ENCODE assay signal across 8 cellular contexts in genomic region chr10:35336921-35337741, GRCh38. TPM values are rescaled to one million over a fixed set of nuclear protein-coding genes. Genes with fewer than 3 reads are reported as not detected.
A peak's percentile ranks its signal among the peaks of the same experiment; 100 is the strongest.
DNase-seq lines count a peak whose midpoint lies in the region; ATAC-seq and TF ChIP-seq lines count a peak whose summit lies in the region.

No MANE protein-coding gene starts in this region.

- H3K27ac ChIP-seq in PC-3 (ENCODE audit: low read length) = peak overlapping the region; percentile 1; the same call in 1 of the 2 replicates
- H3K27ac ChIP-seq in left ventricle myocardium inferior (replicated peaks) = peak overlapping the region; percentile 94
- H3K27ac ChIP-seq in psoas muscle = peak overlapping the region; percentile 79

- intact Hi-C loops in PC-3 (cut with micrococcal nuclease) (loop anchor here (1.0 to 5.0 kb wide), 4 partner anchors 35 to 116 kb away; no protein-coding TSS in a partner anchor), left ventricle myocardium inferior (cut with micrococcal nuclease) (loop anchor here (10.0 kb wide), 1 partner anchor 228 kb away; no protein-coding TSS in a partner anchor), psoas muscle (cut with DNase I) (loop anchor here in 1 of 2 donors (5.0 kb wide), 3 partner anchors 40 to 230 kb away; no protein-coding TSS in a partner anchor)

- DNase-seq in GM10266 (ENCODE audit: extremely low spot score) (peak; percentile 57), PC-3 (peak; percentile 77), left ventricle myocardium inferior (peak; percentile 40), psoas muscle (peak; percentile 36 to 69), MV-4-11 (lab: John Stamatoyannopoulos, UW) (no peak)
- DNase-seq in activated naive CD8-positive, alpha-beta T cell treated with anti-CD3 and anti-CD28 coated beads for 36 hours = peak; percentile 56

- BruUV-seq in PC-3 (replicated peaks; lab: Mats Ljungman, UMichigan) = no TSS peak

- peak overlapping the region; percentile 83 for H3K27ac Mint-ChIP-seq in activated naive CD8-positive, alpha-beta T cell treated with anti-CD3 and anti-CD28 coated beads for 36 hours

- H3K79me2 ChIP-seq in PC-3 (ENCODE audit: low read length) = peaks cover 89% of the 10 kb centered on the region

- no peak for TF ChIP-seq CTCF in GM10266 (IDR thresholded peaks at IDR 0.05; ENCODE audit: control insufficient read depth, insufficient read depth, low read depth, missing control alignments)
- TF ChIP-seq CTCF in PC-3 (conservative IDR thresholded peaks at IDR 0.05; ENCODE audit: low read depth, low read length) = no peak
- TF ChIP-seq CTCF in left ventricle myocardium inferior (IDR thresholded peaks at IDR 0.05; ENCODE audit: borderline replicate concordance) = no peak
- no peak for TF ChIP-seq CTCF in psoas muscle (IDR thresholded peaks at IDR 0.05)

- 0 to 1% (median 0%) methylated on average over 52 to 86 of the region's 86 CpGs for WGBS in psoas muscle, 3 donors

- no peaks in the 10 kb centered on the region for H3K9me3 Mint-ChIP-seq in activated naive CD8-positive, alpha-beta T cell treated with anti-CD3 and anti-CD28 coated beads for 36 hours

- peak overlapping the region; percentile 51 for H2AFZ ChIP-seq in PC-3 (ENCODE audit: low read length)

- H3K4me1 Mint-ChIP-seq in activated naive CD8-positive, alpha-beta T cell treated with anti-CD3 and anti-CD28 coated beads for 36 hours = peaks cover 68% of the 10 kb centered on the region

- CTCF ChIA-PET in PC-3 (lab: Charles Lee) = interaction anchor here (1.0 kb wide), 1 partner anchor 209 kb away, joined by 5 read pairs; no protein-coding TSS in a partner anchor

- H3K4me3 ChIP-seq in PC-3 (ENCODE audit: low read length) (peak overlapping the region; percentile 78), left ventricle myocardium inferior (peak overlapping the region; percentile 85), psoas muscle (peak overlapping the region; percentile 97)

- ATAC-seq in HG02610 (IDR thresholded peaks at IDR 0.05; ENCODE audit: unreplicated experiment) = peak; percentile 4
- ATAC-seq in PC-3 = peak; percentile 30
- peak; percentile 18 to 36 (median 32) for ATAC-seq in psoas muscle
- ATAC-seq in HG03039 (IDR thresholded peaks at IDR 0.05; ENCODE audit: unreplicated experiment) = no peak

- H3K9me2 ChIP-seq in PC-3 (replicated peaks; ENCODE audit: low read length) = no peaks in the 10 kb centered on the region

- H3K27me3 Mint-ChIP-seq in activated naive CD8-positive, alpha-beta T cell treated with anti-CD3 and anti-CD28 coated beads for 36 hours = no peaks in the 10 kb centered on the region

- peak overlapping the region; percentile 82 for H3K4me2 ChIP-seq in PC-3 (ENCODE audit: low read length)

- peak overlapping the region; percentile 85 for H3K4me3 Mint-ChIP-seq in activated naive CD8-positive, alpha-beta T cell treated with anti-CD3 and anti-CD28 coated beads for 36 hours

- H3K27me3 ChIP-seq in PC-3 (ENCODE audit: low read length) (no peaks in the 10 kb centered on the region), left ventricle myocardium inferior (ENCODE audit: low read depth) (no peaks in the 10 kb centered on the region), psoas muscle (ENCODE audit: insufficient read depth in 3 of 3, low read length in 2 of 3) (no peaks in the 10 kb centered on the region)

- POLR2A ChIA-PET in PC-3 (lab: Charles Lee; ENCODE audit: unreplicated experiment) = interaction anchor here (0.6 to 1.0 kb wide), 3 partner anchors 30 to 238 kb away, joined by 3 to 4 read pairs (median 3); no protein-coding TSS in a partner anchor

- H3F3A ChIP-seq in PC-3 (ENCODE audit: low read length, unreplicated experiment) = peaks cover 5% of the 10 kb centered on the region

- H3K9me3 ChIP-seq in PC-3 (ENCODE audit: low read length) = no peaks in the 10 kb centered on the region
- H3K9me3 ChIP-seq in left ventricle myocardium inferior (replicated peaks) = no peaks in the 10 kb centered on the region
- no peaks in the 10 kb centered on the region for H3K9me3 ChIP-seq in psoas muscle

- H3K9ac ChIP-seq in PC-3 (ENCODE audit: low read length) = peak overlapping the region; percentile 74

- H4K20me1 ChIP-seq in PC-3 (ENCODE audit: low read length) = peaks cover 56% of the 10 kb centered on the region

- H3K36me3 Mint-ChIP-seq in activated naive CD8-positive, alpha-beta T cell treated with anti-CD3 and anti-CD28 coated beads for 36 hours = peaks cover 18% of the 10 kb centered on the region

- H3K36me3 ChIP-seq in PC-3 (ENCODE audit: low read depth, low read length) (peaks cover 16% of the 10 kb centered on the region), left ventricle myocardium inferior (peaks cover 6% of the 10 kb centered on the region), psoas muscle (ENCODE audit: insufficient read depth in 1 of 2, low read depth in 1 of 2) (no peaks in the 10 kb centered on the region)

- H3K4me1 ChIP-seq in PC-3 (ENCODE audit: insufficient read depth, low read length) = peaks cover 55% of the 10 kb centered on the region
- peaks cover 93% of the 10 kb centered on the region for H3K4me1 ChIP-seq in left ventricle myocardium inferior
- peaks cover 65% of the 10 kb centered on the region for H3K4me1 ChIP-seq in psoas muscle

RNA-seq across cellular contexts. Expression of gene CCNY, which starts 0.8 kb away (rescaled TPM):
- total RNA-seq in PC-3 (2014; rRNA removed) = 145 and 146 TPM in 2 replicates
- 10 to 100 TPM; 52.1 to 55.2 TPM for total RNA-seq in activated naive CD8-positive, alpha-beta T cell treated with anti-CD3 and anti-CD28 coated beads for 36 hours
- 81.1 TPM for total RNA-seq in left ventricle myocardium inferior
- 10 to 100 TPM; 47.0 to 55.8 (median 50.5) TPM for total RNA-seq in psoas muscle
- 10 to 100 TPM; 21.2 to 40.8 (median 24.3) TPM for polyA plus RNA-seq in psoas muscle

Comparison
In these comparisons a context has a peak if more than half of its experiments do, and no peak if none do; other contexts are left out.
1. H3K27ac ChIP-seq: peak in every context shown above with its lines; median percentile 94 in left ventricle myocardium inferior; 79 in psoas muscle; 1 in PC-3.